8 cellular contexts compared by ENCODE assay signal in the genomic region with DNA sequence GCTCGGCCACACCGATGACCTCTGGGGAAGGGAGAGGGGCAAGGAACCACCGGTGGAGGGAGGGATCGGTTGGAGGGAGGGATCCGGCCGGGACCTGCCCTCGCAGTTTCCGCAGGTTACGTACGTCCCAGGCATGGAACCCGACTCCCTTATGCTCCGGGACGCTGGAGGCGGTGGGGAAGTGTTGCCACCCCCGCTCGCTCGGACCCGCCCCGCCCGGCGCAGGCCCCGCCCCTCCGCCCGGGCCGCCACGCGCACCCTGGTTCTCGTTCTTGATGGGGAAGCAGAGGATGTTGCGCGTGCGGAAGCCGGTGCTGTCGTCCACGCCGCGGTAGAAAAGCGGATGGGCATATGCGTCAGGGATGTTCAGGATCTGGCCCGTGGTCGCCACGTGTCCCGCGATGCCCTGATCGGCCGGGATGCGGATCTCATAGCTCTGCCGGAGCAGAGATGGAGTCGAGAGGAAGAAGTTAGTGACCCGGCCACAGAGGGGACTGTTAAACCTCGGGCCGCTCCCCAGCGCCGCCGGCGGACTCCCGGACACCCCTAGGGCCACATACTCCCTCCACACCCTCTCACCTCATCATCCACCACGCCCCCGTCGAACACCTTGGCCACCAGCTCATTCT.
DNase-seq lines count a peak whose midpoint lies in the region; ATAC-seq lines count a peak whose summit lies in the region.

No MANE protein-coding gene starts in this region.

- peaks cover 29% of the 10 kb centered on the region for H3K27me3 Mint-ChIP-seq in activated T-cell treated with anti-CD3 and anti-CD28 coated beads, Interleukin-2, amount 50 U/mL, for 24 hours

- H3K27ac Mint-ChIP-seq in activated T-cell treated with anti-CD3 and anti-CD28 coated beads, Interleukin-2, amount 50 U/mL, for 24 hours: peak overlapping the region; percentile 84

- no peaks in the 10 kb centered on the region for H3K36me3 Mint-ChIP-seq in activated T-cell treated with anti-CD3 and anti-CD28 coated beads, Interleukin-2, amount 50 U/mL, for 24 hours (ENCODE audit: low read depth)

- DNase-seq in EH (ENCODE audit: low read depth) (peak; percentile 38), cardiac septum (ENCODE audit: low spot score) (peak; percentile 85), AML-193 (lab: John Stamatoyannopoulos, UW) (no peak), SHP77 treated with DMSO at 0.1 percent for 48 hours (lab: John Stamatoyannopoulos, UW) (no peak)
- peak; percentile 78 for DNase-seq in activated T-cell treated with anti-CD3 and anti-CD28 coated beads, Interleukin-2, amount 50 U/mL, for 24 hours

- peaks cover 82% of the 10 kb centered on the region for H3K27me3 ChIP-seq in skeletal muscle satellite cell (ENCODE audit: control insufficient read depth, insufficient read depth, low read length)

- H3K9me3 ChIP-seq in skeletal muscle satellite cell (replicated peaks; ENCODE audit: low read length): no peaks in the 10 kb centered on the region

- no peaks in the 10 kb centered on the region for H3K36me3 ChIP-seq in skeletal muscle satellite cell (ENCODE audit: insufficient read depth, low read length)

- H3K4me1 Mint-ChIP-seq in activated T-cell treated with anti-CD3 and anti-CD28 coated beads, Interleukin-2, amount 50 U/mL, for 24 hours (ENCODE audit: low read depth): peaks cover 22% of the 10 kb centered on the region

- H3K9me3 Mint-ChIP-seq in activated T-cell treated with anti-CD3 and anti-CD28 coated beads, Interleukin-2, amount 50 U/mL, for 24 hours: no peaks in the 10 kb centered on the region

- ATAC-seq in GM21515 (IDR thresholded peaks at IDR 0.05; ENCODE audit: unreplicated experiment) (no peak), HG02973 (IDR thresholded peaks at IDR 0.05; ENCODE audit: unreplicated experiment) (no peak)

- no peaks in the 10 kb centered on the region for H3K4me1 ChIP-seq in skeletal muscle satellite cell (ENCODE audit: control insufficient read depth, insufficient read depth, low read length)

- H3K4me2 ChIP-seq in skeletal muscle satellite cell (ENCODE audit: low read length): peak overlapping the region; percentile 67

- H3K9ac ChIP-seq in skeletal muscle satellite cell (ENCODE audit: low read depth, low read length): no peak overlapping the region

- H3K4me3 Mint-ChIP-seq in activated T-cell treated with anti-CD3 and anti-CD28 coated beads, Interleukin-2, amount 50 U/mL, for 24 hours: peak overlapping the region; percentile 75

- H3K4me3 ChIP-seq in skeletal muscle satellite cell (ENCODE audit: low read length): no peak overlapping the region

- intact Hi-C loops in cardiac septum (cut with DNase I): loop anchor here (2.0 kb wide), 1 partner anchor 98 kb away; no protein-coding TSS in a partner anchor

Comparison
In these comparisons a context has a peak if more than half of its experiments do, and no peak if none do; other contexts are left out.
1. DNase-seq: peak in EH (single experiment), activated T-cell treated with anti-CD3 and anti-CD28 coated beads, Interleukin-2, amount 50 U/mL, for 24 hours (single experiment) and cardiac septum (single experiment); none in AML-193 (0 of 2) and SHP77 treated with DMSO at 0.1 percent for 48 hours (single experiment).